Comparison of ENCODE assay signal across 27 cellular contexts in the genomic region with DNA sequence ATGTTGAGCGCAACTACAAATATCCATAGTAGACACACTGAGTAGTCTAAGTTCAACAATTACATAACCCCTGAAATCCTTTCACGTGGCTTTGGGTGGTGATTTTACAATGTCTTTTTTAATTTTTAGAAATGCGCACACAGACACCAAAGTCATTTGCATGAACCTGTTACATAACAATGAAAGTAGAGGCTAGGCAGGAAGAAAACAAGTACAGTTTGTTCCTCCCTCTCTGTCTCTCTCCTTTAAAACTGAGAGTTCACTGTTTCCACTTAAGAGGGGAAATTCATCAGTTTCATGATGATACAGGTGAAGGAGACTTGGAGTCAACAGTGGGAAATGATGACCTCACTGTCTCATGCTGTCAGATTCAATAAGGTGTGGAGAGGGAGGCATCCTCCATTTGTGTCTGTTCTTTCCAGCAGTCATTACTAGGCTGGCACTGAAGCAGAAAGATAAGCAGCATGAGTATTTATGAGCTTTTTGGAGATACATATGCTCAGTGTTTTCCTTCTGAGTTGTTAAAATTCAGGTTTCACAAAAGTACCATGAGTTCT.
A peak's percentile ranks its signal among the peaks of the same experiment; 100 is the strongest.
DNase-seq lines count a peak whose midpoint lies in the region; ATAC-seq, FAIRE-seq and TF ChIP-seq lines count a peak whose summit lies in the region.
"Had no signal": no experiment of that assay in that cellular context is flagged by ENCODE, and none has a peak within 500 bp of the region (broad histone marks: within the 10 kb centered on the region; RNA-seq: fewer than 3 reads in every experiment).

No MANE protein-coding gene starts in this region.

- intact Hi-C loops in activated CD4-positive, alpha-beta T cell treated with anti-CD3 and anti-CD28 coated beads for 36 hours (cut with DNase I, micrococcal nuclease): no loop called here

- H3K4me1 ChIP-seq in osteoblast (ENCODE audit: insufficient read depth, low read length): no peaks in the 10 kb centered on the region

- POLR2A ChIA-PET in activated CD4-positive, alpha-beta T cell treated with anti-CD3 and anti-CD28 coated beads for 36 hours (lab: Charles Lee): no interaction called here
- POLR2A ChIA-PET in GM10248 (lab: Yijun Ruan, JAX): no interaction called here

- TF ChIP-seq CTCF in bronchial epithelial cell (IDR thresholded peaks at IDR 0.05; ENCODE audit: insufficient read depth, low read length, severe bottlenecking) (no peak), osteoblast (IDR thresholded peaks at IDR 0.05; ENCODE audit: extremely low read depth, low read depth, low read length) (no peak), GM10248 (IDR thresholded peaks at IDR 0.05; ENCODE audit: control extremely low read depth, extremely low read depth, low read depth, missing control alignments) (no peak)

- H3K27me3 Mint-ChIP-seq in activated CD4-positive, alpha-beta T cell treated with anti-CD3 and anti-CD28 coated beads for 36 hours: peaks cover 9% of the 10 kb centered on the region
- H3K27me3 Mint-ChIP-seq: activated B cell treated with CpG ODN at 0.5 μM for 24 hours had no signal

- peaks cover 29% of the 10 kb centered on the region for H3K79me2 ChIP-seq in osteoblast (ENCODE audit: insufficient read depth, low read length)

- no peak for FAIRE-seq in bronchial epithelial cell (lab: Jason Lieb, UNC)
- FAIRE-seq: G401.6, keratinocyte had no signal

- no peak overlapping the region for H3K27ac ChIP-seq in osteoblast (ENCODE audit: low read depth, low read length)
- H3K27ac ChIP-seq: epithelial cell of prostate, KMS-11, SJCRH30 had no signal

- no peaks in the 10 kb centered on the region for H3K36me3 Mint-ChIP-seq in activated CD4-positive, alpha-beta T cell treated with anti-CD3 and anti-CD28 coated beads for 36 hours (ENCODE audit: low read depth)
- H3K36me3 Mint-ChIP-seq: natural killer cell had no signal

- H3K27me3 ChIP-seq in bronchial epithelial cell (ENCODE audit: control insufficient read depth, insufficient read depth, low read length) (no peaks in the 10 kb centered on the region), osteoblast (ENCODE audit: insufficient read depth, low read length) (no peaks in the 10 kb centered on the region)
- H3K27me3 ChIP-seq: dorsolateral prefrontal cortex, SJCRH30, uterus had no signal

- no peaks in the 10 kb centered on the region for H3K4me1 Mint-ChIP-seq in activated CD4-positive, alpha-beta T cell treated with anti-CD3 and anti-CD28 coated beads for 36 hours
- H3K4me1 Mint-ChIP-seq: activated B cell treated with CpG ODN at 0.5 μM for 24 hours, natural killer cell had no signal

- H3K36me3 ChIP-seq in bronchial epithelial cell (ENCODE audit: control insufficient read depth, insufficient read depth, low read length) (no peaks in the 10 kb centered on the region), osteoblast (ENCODE audit: insufficient read depth, low read length) (no peaks in the 10 kb centered on the region)
- H3K36me3 ChIP-seq: SJCRH30, uterus had no signal

- peaks cover 1% of the 10 kb centered on the region for H3K9me3 Mint-ChIP-seq in activated CD4-positive, alpha-beta T cell treated with anti-CD3 and anti-CD28 coated beads for 36 hours (ENCODE audit: low read depth)
- H3K9me3 Mint-ChIP-seq: activated B cell treated with CpG ODN at 0.5 μM for 24 hours; activated CD8-positive, alpha-beta T cell treated with anti-CD3 and anti-CD28 coated beads for 36 hours had no signal

- H2AFZ ChIP-seq in osteoblast (ENCODE audit: low read length): no peak overlapping the region

- no peak overlapping the region for H3K27ac Mint-ChIP-seq in activated CD4-positive, alpha-beta T cell treated with anti-CD3 and anti-CD28 coated beads for 36 hours
- H3K27ac Mint-ChIP-seq: activated B cell treated with CpG ODN at 0.5 μM for 24 hours; activated CD8-positive, alpha-beta T cell treated with anti-CD3 and anti-CD28 coated beads for 36 hours; natural killer cell; T-helper 17 cell had no signal

- peak; percentile 33 for ATAC-seq in activated CD4-positive, alpha-beta T cell treated with anti-CD3 and anti-CD28 coated beads for 36 hours
- ATAC-seq in GM21717 (IDR thresholded peaks at IDR 0.05; ENCODE audit: unreplicated experiment): no peak
- ATAC-seq: activated CD8-positive, alpha-beta T cell treated with anti-CD3 and anti-CD28 coated beads for 36 hours; natural killer cell; T-helper 17 cell had no signal

- H3K4me3 ChIP-seq in bronchial epithelial cell (ENCODE audit: low read depth, low read length) (no peak overlapping the region), osteoblast (ENCODE audit: insufficient read depth, low read length) (no peak overlapping the region)
- H3K4me3 ChIP-seq: dorsolateral prefrontal cortex, SJCRH30, uterus had no signal

- H3K4me2 ChIP-seq in osteoblast (ENCODE audit: insufficient read depth, low read length): no peak overlapping the region
- H3K4me2 ChIP-seq: KMS-11 had no signal

- CTCF ChIA-PET in activated CD4-positive, alpha-beta T cell treated with anti-CD3 and anti-CD28 coated beads for 36 hours (lab: Charles Lee): no interaction called here
- CTCF ChIA-PET in GM10248 (lab: Yijun Ruan, JAX): no interaction called here

- no peak overlapping the region for H3K4me3 Mint-ChIP-seq in activated CD4-positive, alpha-beta T cell treated with anti-CD3 and anti-CD28 coated beads for 36 hours
- H3K4me3 Mint-ChIP-seq: activated B cell treated with CpG ODN at 0.5 μM for 24 hours; activated CD8-positive, alpha-beta T cell treated with anti-CD3 and anti-CD28 coated beads for 36 hours; natural killer cell; T-helper 17 cell had no signal

- no peak for DNase-seq in activated CD4-positive, alpha-beta T cell treated with anti-CD3 and anti-CD28 coated beads for 36 hours
- DNase-seq in activated CD4-positive, alpha-beta T cell treated with anti-CD3 and anti-CD28 coated beads for 1 hour: no peak
- DNase-seq in NCI-H526 (lab: John Stamatoyannopoulos, UW) (peak; percentile 77 to 85), bronchial epithelial cell (ENCODE audit: low read depth) (peak; percentile 3), osteoblast (ENCODE audit: insufficient read length, low spot score, missing footprints) (peak; percentile 3), KG1 (lab: John Stamatoyannopoulos, UW) (no peak), GM10248 (ENCODE audit: extremely low spot score) (no peak)
- DNase-seq: ACHN; activated B cell treated with CpG ODN at 0.5 μM for 24 hours; activated CD8-positive, alpha-beta T cell treated with anti-CD3 and anti-CD28 coated beads for 36 hours; activated gamma-delta T cell treated with Interleukin-2 at 50 U/mL for 16 hours; foreskin melanocyte; GOT3; hypothalamus; natural killer cell; NCI-H1092; NCI-H2029 treated with DMSO at 0.1 percent for 48 hours; NCI-H524 treated with DMSO at 0.1 percent for 48 hours; SJCRH30; T-helper 17 cell; uterus had no signal

- H3K9me3 ChIP-seq in osteoblast (ENCODE audit: low read depth, low read length): no peaks in the 10 kb centered on the region
- H3K9me3 ChIP-seq: SJCRH30, uterus had no signal

- peaks cover 6% of the 10 kb centered on the region for H4K20me1 ChIP-seq in osteoblast (ENCODE audit: insufficient read depth, low read length)

Comparison
In these comparisons a context has a peak if more than half of its experiments do, and no peak if none do; other contexts are left out.
1. DNase-seq: peak in NCI-H526 (2 of 2), bronchial epithelial cell (single experiment) and osteoblast (single experiment); none in activated CD4-positive, alpha-beta T cell treated with anti-CD3 and anti-CD28 coated beads for 36 hours (single experiment), activated CD4-positive, alpha-beta T cell treated with anti-CD3 and anti-CD28 coated beads for 1 hour (single experiment), KG1 (single experiment) and GM10248 (single experiment).